ENCODE assay signal across 29 cellular contexts in the genomic region with DNA sequence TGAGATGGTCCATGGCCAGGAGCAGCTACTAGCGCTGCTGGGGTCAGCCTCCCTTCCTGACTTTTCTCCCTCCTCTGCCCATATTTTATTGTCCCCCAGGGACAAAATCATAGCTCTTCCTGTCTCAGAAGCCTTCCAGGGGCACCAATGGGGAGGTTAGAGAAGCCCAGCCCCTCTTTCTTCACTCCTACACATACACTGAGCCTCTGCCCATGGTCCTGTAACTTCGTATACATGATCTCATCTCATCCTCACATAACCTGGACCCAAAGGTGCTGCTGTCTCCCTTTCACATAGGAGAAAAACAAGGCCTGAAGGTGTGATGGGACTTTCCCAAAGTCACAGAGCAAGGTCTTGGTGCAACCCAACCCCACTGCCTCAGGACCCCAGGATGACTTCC. TPM values are rescaled to one million over a fixed set of nuclear protein-coding genes. Genes with fewer than 3 reads are reported as not detected.
"Had no signal": no experiment of that assay in that cellular context is flagged by ENCODE, and none has a peak within 500 bp of the region (broad histone marks: within the 10 kb centered on the region; RNA-seq: fewer than 3 reads in every experiment).

No MANE protein-coding gene starts in this region.

- H3K9me3 ChIP-seq: ovary, psoas muscle, right lobe of liver, sigmoid colon, stomach, testis, tibial artery, transverse colon, upper lobe of right lung, uterus had no signal

- H3K4me3 ChIP-seq: neural progenitor cell, ovary, psoas muscle, right lobe of liver, sigmoid colon, stomach, testis, tibial artery, transverse colon, upper lobe of right lung, uterus had no signal

- H3K4me1 ChIP-seq: parathyroid adenoma, psoas muscle, right lobe of liver, testis, upper lobe of right lung had no signal

- H3K27me3 ChIP-seq: ovary, testis, uterus had no signal

- H3K36me3 Mint-ChIP-seq: natural killer cell; neural progenitor cell; stimulated activated effector memory CD8-positive, alpha-beta T cell treated with anti-CD3 and anti-CD28 coated beads, Interleukin-12 subunit alpha, Interleukin-12 subunit beta, amount 100 ng/mL, for 72 hours; stimulated activated naive B cell treated with anti-CD40 and anti-IgM and Interleukin-4, amounts not matched to agents 10 μg/mL and 1 μg/mL and 100 μg/mL, for 72 hours; type B pancreatic cell had no signal

- H3K4me3 Mint-ChIP-seq: natural killer cell; neural progenitor cell; stimulated activated effector memory CD8-positive, alpha-beta T cell treated with anti-CD3 and anti-CD28 coated beads, Interleukin-12 subunit alpha, Interleukin-12 subunit beta, amount 100 ng/mL, for 72 hours; stimulated activated naive B cell treated with anti-CD40 and anti-IgM and Interleukin-4, amounts not matched to agents 10 μg/mL and 1 μg/mL and 100 μg/mL, for 72 hours; stimulated activated naive CD8-positive, alpha-beta T cell treated with anti-CD3 and anti-CD28 coated beads, Interleukin-15, Interleukin-2, amounts not matched to agents 100 ng/mL and 50 ng/mL, for 24 hours; type B pancreatic cell had no signal

- H3K4me1 Mint-ChIP-seq: natural killer cell; nephron; stimulated activated effector memory CD8-positive, alpha-beta T cell treated with anti-CD3 and anti-CD28 coated beads, Interleukin-12 subunit alpha, Interleukin-12 subunit beta, amount 100 ng/mL, for 72 hours; stimulated activated naive B cell treated with anti-CD40 and anti-IgM and Interleukin-4, amounts not matched to agents 10 μg/mL and 1 μg/mL and 100 μg/mL, for 72 hours had no signal

- H3K9me3 Mint-ChIP-seq: natural killer cell; nephron; stimulated activated effector memory CD8-positive, alpha-beta T cell treated with anti-CD3 and anti-CD28 coated beads, Interleukin-12 subunit alpha, Interleukin-12 subunit beta, amount 100 ng/mL, for 72 hours; stimulated activated naive B cell treated with anti-CD40 and anti-IgM and Interleukin-4, amounts not matched to agents 10 μg/mL and 1 μg/mL and 100 μg/mL, for 72 hours; stimulated activated naive CD8-positive, alpha-beta T cell treated with anti-CD3 and anti-CD28 coated beads, Interleukin-15, Interleukin-2, amounts not matched to agents 100 ng/mL and 50 ng/mL, for 24 hours; type B pancreatic cell had no signal

- H3K27ac ChIP-seq: neural progenitor cell, ovary, parathyroid adenoma, psoas muscle, right lobe of liver, sigmoid colon, stomach, testis, tibial artery, transverse colon, upper lobe of right lung, uterus had no signal

- H3K36me3 ChIP-seq: neural progenitor cell, ovary, right lobe of liver, sigmoid colon, stomach, tibial artery, transverse colon, upper lobe of right lung, uterus had no signal

- DNase-seq: natural killer cell; occipital lobe; ovary; posterior cingulate gyrus; psoas muscle; right cardiac atrium; right lobe of liver; sigmoid colon; small intestine; stimulated activated CD4-positive, alpha-beta T cell treated with anti-CD3 and anti-CD28 coated beads, Interleukin-15, amount 100 ng/mL, for 24 hours; stimulated activated CD4-positive, alpha-beta T cell treated with anti-CD3 and anti-CD28 coated beads, Interleukin-2, amount 100 ng/mL, for 24 hours; stimulated activated CD4-positive, alpha-beta T cell treated with anti-CD3 and anti-CD28 coated beads, Interleukin-2, amount 100 ng/mL, for 48 hours; stimulated activated CD4-positive, alpha-beta T cell treated with anti-CD3 and anti-CD28 coated beads, Interleukin-4, amount 100 ng/mL, for 24 hours; stimulated activated naive B cell treated with anti-CD40 and anti-IgM and Interleukin-4, amounts not matched to agents 10 μg/mL and 1 μg/mL and 100 μg/mL, for 72 hours; stimulated activated naive CD4-positive, alpha-beta T cell treated with Interleukin-2 at 50 U/mL for 16 hours; stomach; testis; tibial artery; transverse colon; upper lobe of right lung; uterus had no signal

- H3K27ac Mint-ChIP-seq: natural killer cell; nephron; neural progenitor cell; progenitor cell of endocrine pancreas; stimulated activated effector memory CD8-positive, alpha-beta T cell treated with anti-CD3 and anti-CD28 coated beads, Interleukin-12 subunit alpha, Interleukin-12 subunit beta, amount 100 ng/mL, for 72 hours; stimulated activated naive B cell treated with anti-CD40 and anti-IgM and Interleukin-4, amounts not matched to agents 10 μg/mL and 1 μg/mL and 100 μg/mL, for 72 hours; stimulated activated naive CD8-positive, alpha-beta T cell treated with anti-CD3 and anti-CD28 coated beads, Interleukin-15, Interleukin-2, amounts not matched to agents 100 ng/mL and 50 ng/mL, for 24 hours; type B pancreatic cell had no signal

- ATAC-seq: natural killer cell; psoas muscle; right cardiac atrium; right lobe of liver; stimulated activated naive B cell treated with anti-CD40 and anti-IgM and Interleukin-4, amounts not matched to agents 10 μg/mL and 1 μg/mL and 100 μg/mL, for 72 hours; upper lobe of right lung had no signal

RNA-seq across cellular contexts. Expression of a gene that starts 2.5 kb away (rescaled TPM):
- total RNA-seq: natural killer cell, skeletal muscle tissue had no signal
